8 cellular contexts compared by ENCODE assay signal in genomic region chr3:149352556-149352955, GRCh38. TPM values are rescaled to one million over a fixed set of nuclear protein-coding genes. Genes with fewer than 3 reads are reported as not detected.
DNase-seq lines count a peak whose midpoint lies in the region; ATAC-seq and TF ChIP-seq lines count a peak whose summit lies in the region.

No MANE protein-coding gene starts in this region.

- H4K8ac ChIP-seq in mesendoderm (ENCODE audit: low read depth, low read length): no peak overlapping the region

- no peaks in the 10 kb centered on the region for H3K79me2 ChIP-seq in mesendoderm (ENCODE audit: control insufficient read depth, insufficient read depth, low read length)

- peaks cover 45% of the 10 kb centered on the region for H3K27me3 Mint-ChIP-seq in T-helper 2 cell treated with Interferon-gamma antibody and Interleukin-4, amounts not matched to agents 5 μg/mL and 100 μg/mL, for 36 hours (ENCODE audit: low read depth)
- peaks cover 46 to 55% of the 10 kb centered on the region in 2 donors for H3K27me3 Mint-ChIP-seq in effector memory CD8-positive, alpha-beta T cell

- no peak overlapping the region for H3K4me2 ChIP-seq in mesendoderm (ENCODE audit: low read length)

- no peaks in the 10 kb centered on the region for H3K27me3 ChIP-seq in AG04450 (ENCODE audit: control insufficient read depth, insufficient read depth, low read length)
- no peaks in the 10 kb centered on the region for H3K27me3 ChIP-seq in mesendoderm (ENCODE audit: insufficient read depth, low read length, poor library complexity)
- no peaks in the 10 kb centered on the region for H3K27me3 ChIP-seq in upper lobe of left lung

- H3K4me3 Mint-ChIP-seq in T-helper 2 cell treated with Interferon-gamma antibody and Interleukin-4, amounts not matched to agents 5 μg/mL and 100 μg/mL, for 36 hours: no peak overlapping the region
- H3K4me3 Mint-ChIP-seq in effector memory CD8-positive, alpha-beta T cell: no peak overlapping the region

- H3K27ac ChIP-seq in AG04450 (ENCODE audit: low read depth, low read length) (no peak overlapping the region), mesendoderm (ENCODE audit: low read depth, low read length) (no peak overlapping the region), upper lobe of left lung (peak overlapping the region in 3 of 4 donors; percentile 2 to 19 (median 12))

- ATAC-seq in HG02623 (IDR thresholded peaks at IDR 0.05; ENCODE audit: unreplicated experiment): peak; percentile 81
- ATAC-seq in effector memory CD8-positive, alpha-beta T cell (replicated peaks): peak; percentile 45
- ATAC-seq in upper lobe of left lung (ENCODE audit: low FRiP score in 2 of 2): peak; percentile 85 to 93

- H3K4ac ChIP-seq in mesendoderm (ENCODE audit: low read depth, low read length): no peak overlapping the region

- CTCF ChIA-PET in AG04450 (lab: Charles Lee): interaction anchor here (0.6 to 3.3 kb wide), 15 partner anchors 8 to 399 kb away, joined by 3 to 20 read pairs (median 5); no protein-coding TSS in a partner anchor

- TF ChIP-seq CTCF in AG04450 (IDR thresholded peaks at IDR 0.05; ENCODE audit: low read depth, low read length) (peak; percentile 63), GM12875 (IDR thresholded peaks at IDR 0.05; ENCODE audit: borderline replicate concordance, insufficient read depth, low read depth, low read length) (peak; percentile 71), NB4 (IDR thresholded peaks at IDR 0.05; ENCODE audit: low read depth, low read length) (peak; percentile 73), upper lobe of left lung (IDR thresholded peaks at IDR 0.05) (peak; percentile 65 to 80 (median 74))

- H3K9ac ChIP-seq in mesendoderm (ENCODE audit: low read length): no peak overlapping the region

- POLR2A ChIA-PET in AG04450 (lab: Yijun Ruan, JAX): no interaction called here

- TF ChIP-seq POLR2A in NB4 (IDR thresholded peaks at IDR 0.05; ENCODE audit: extremely low read depth, insufficient read length) (no peak), upper lobe of left lung (IDR thresholded peaks at IDR 0.05) (no peak)

- no peak overlapping the region for H2AK5ac ChIP-seq in mesendoderm (ENCODE audit: low read length)

- no peak overlapping the region for H3K4me3 ChIP-seq in AG04450 (ENCODE audit: low read depth, low read length)
- no peak overlapping the region for H3K4me3 ChIP-seq in GM12875 (ENCODE audit: low read depth, low read length)
- H3K4me3 ChIP-seq in NB4 (ENCODE audit: low read depth, low read length): no peak overlapping the region
- no peak overlapping the region for H3K4me3 ChIP-seq in mesendoderm (ENCODE audit: low read length)
- H3K4me3 ChIP-seq in upper lobe of left lung: no peak overlapping the region

- H3K36me3 ChIP-seq in mesendoderm (ENCODE audit: control insufficient read depth, insufficient read depth, low read length) (no peaks in the 10 kb centered on the region), upper lobe of left lung (no peaks in the 10 kb centered on the region)

- peak overlapping the region; percentile 13 for H2BK15ac ChIP-seq in mesendoderm (replicated peaks; ENCODE audit: low read depth)

- no peaks in the 10 kb centered on the region for H3K9me3 Mint-ChIP-seq in T-helper 2 cell treated with Interferon-gamma antibody and Interleukin-4, amounts not matched to agents 5 μg/mL and 100 μg/mL, for 36 hours
- no peaks in the 10 kb centered on the region for H3K9me3 Mint-ChIP-seq in effector memory CD8-positive, alpha-beta T cell

- H3K79me1 ChIP-seq in mesendoderm (ENCODE audit: low read length): no peaks in the 10 kb centered on the region

- no peaks in the 10 kb centered on the region for H3K4me1 ChIP-seq in mesendoderm (ENCODE audit: control insufficient read depth, low read depth, low read length)
- peaks cover 0 to 14% (median 0%) of the 10 kb centered on the region in 4 donors for H3K4me1 ChIP-seq in upper lobe of left lung

- H3K23ac ChIP-seq in mesendoderm (ENCODE audit: low read length): no peak overlapping the region

- no peak overlapping the region for H3K18ac ChIP-seq in mesendoderm (ENCODE audit: low read length)

- peak overlapping the region; percentile 52 for H3K56ac ChIP-seq in mesendoderm (ENCODE audit: low read length)

- no CpG with 5 or more reads among the region's 7 CpGs for WGBS in mesendoderm (ENCODE audit: extremely low coverage, insufficient coverage, low lambda C conversion rate)
- 42 to 51% methylated on average over 6 to 7 of the region's 7 CpGs for WGBS in upper lobe of left lung, 2 donors

- no peak overlapping the region for H3K27ac Mint-ChIP-seq in T-helper 2 cell treated with Interferon-gamma antibody and Interleukin-4, amounts not matched to agents 5 μg/mL and 100 μg/mL, for 36 hours
- H3K27ac Mint-ChIP-seq in effector memory CD8-positive, alpha-beta T cell: no peak overlapping the region

- DNase-seq in AG04450 (ENCODE audit: low read depth, low spot score) (no peak), NB4 (ENCODE audit: low read depth) (peak; percentile 59), mesendoderm (peak; percentile 87), upper lobe of left lung (peak; percentile 67 to 77)
- peak; percentile 11 for DNase-seq in T-helper 2 cell treated with Interferon-gamma antibody and Interleukin-4, amounts not matched to agents 5 μg/mL and 100 μg/mL, for 36 hours (ENCODE audit: low spot score)
- DNase-seq in effector memory CD8-positive, alpha-beta T cell: no peak

- H3K4me1 Mint-ChIP-seq in T-helper 2 cell treated with Interferon-gamma antibody and Interleukin-4, amounts not matched to agents 5 μg/mL and 100 μg/mL, for 36 hours (ENCODE audit: low read depth): no peaks in the 10 kb centered on the region
- no peaks in the 10 kb centered on the region for H3K4me1 Mint-ChIP-seq in effector memory CD8-positive, alpha-beta T cell (ENCODE audit: low read depth in 2 of 2)

- TF ChIP-seq EP300 in upper lobe of left lung (IDR thresholded peaks at IDR 0.05): no peak

- no peak overlapping the region for H2BK120ac ChIP-seq in mesendoderm (ENCODE audit: low read depth, low read length)

- H3K36me3 Mint-ChIP-seq in T-helper 2 cell treated with Interferon-gamma antibody and Interleukin-4, amounts not matched to agents 5 μg/mL and 100 μg/mL, for 36 hours (ENCODE audit: low read depth): no peaks in the 10 kb centered on the region
- H3K36me3 Mint-ChIP-seq in effector memory CD8-positive, alpha-beta T cell (ENCODE audit: insufficient read depth): no peaks in the 10 kb centered on the region

- H2BK5ac ChIP-seq in mesendoderm (ENCODE audit: low read length): no peak overlapping the region

- H4K5ac ChIP-seq in mesendoderm (ENCODE audit: low read length): no peak overlapping the region

- H3K9me3 ChIP-seq in AG04450 (ENCODE audit: control insufficient read depth, insufficient read depth, low read length): peaks cover 3% of the 10 kb centered on the region
- H3K9me3 ChIP-seq in upper lobe of left lung: no peaks in the 10 kb centered on the region

RNA-seq across cellular contexts. Expression of gene TM4SF18, which starts 19.1 kb away (rescaled TPM):
- 0.09 TPM in 1 of 2 replicates, not detected in the other for polyA plus RNA-seq in AG04450 (2011; rRNA removed)
- polyA minus RNA-seq in AG04450 (2011; rRNA and poly(A)+ RNA removed): not detected in 2 replicates
- polyA plus RNA-seq in mesendoderm (2013, experiment 1 of 2): 1.3 TPM
- 1.3 TPM for polyA plus RNA-seq in mesendoderm (2013, experiment 2 of 2)
- total RNA-seq in upper lobe of left lung: 10 to 100 TPM in 1 of 6 donors, 1 to 10 TPM in 3, under 1 TPM in 2; 0.55 to 16.6 (median 2.5) TPM

RNA-seq across cellular contexts. Expression of gene TM4SF1, which starts 24.9 kb away (rescaled TPM):
- polyA plus RNA-seq in AG04450 (2011; rRNA removed): 232 and 260 TPM in 2 replicates
- polyA minus RNA-seq in AG04450 (2011; rRNA and poly(A)+ RNA removed): 189 and 207 TPM in 2 replicates
- polyA plus RNA-seq in mesendoderm (2013, experiment 1 of 2): 0.22 TPM
- polyA plus RNA-seq in mesendoderm (2013, experiment 2 of 2): 0.25 TPM
- 100 to 1,000 TPM in 4 of 6 donors, 10 to 100 TPM in 2; 40.9 to 337 (median 197) TPM for total RNA-seq in upper lobe of left lung

Comparison
In these comparisons a context has a peak if more than half of its experiments do, and no peak if none do; other contexts are left out.
1. DNase-seq: peak in NB4 (single experiment), T-helper 2 cell treated with Interferon-gamma antibody and Interleukin-4, amounts not matched to agents 5 μg/mL and 100 μg/mL, for 36 hours (single experiment), mesendoderm (single experiment) and upper lobe of left lung (2 of 2); none in AG04450 (single experiment) and effector memory CD8-positive, alpha-beta T cell (0 of 3).
2. H3K27ac ChIP-seq: peak in upper lobe of left lung (3 of 4); none in AG04450 (single experiment) and mesendoderm (single experiment).
3. Peak in every context shown above with its lines, with median percentiles within 50 percentile points of each other: CTCF ChIP-seq and ATAC-seq.